Comparison of ENCODE assay signal across 11 cellular contexts in genomic region chr6:34144581-34145160, GRCh38. TPM values are rescaled to one million over a fixed set of nuclear protein-coding genes. Genes with fewer than 3 reads are reported as not detected.
DNase-seq lines count a peak whose midpoint lies in the region; ATAC-seq, FAIRE-seq and TF ChIP-seq lines count a peak whose summit lies in the region.
"Had no signal": no experiment of that assay in that cellular context is flagged by ENCODE, and none has a peak within 500 bp of the region (broad histone marks: within the 10 kb centered on the region; RNA-seq: fewer than 3 reads in every experiment).

No MANE protein-coding gene starts in this region.

- H3K27ac ChIP-seq in ascending aorta = no peak overlapping the region
- H3K27ac ChIP-seq in transverse colon = no peak overlapping the region

- H3K9me3 ChIP-seq in ascending aorta (no peaks in the 10 kb centered on the region), transverse colon (no peaks in the 10 kb centered on the region)

- H3K4me1 ChIP-seq in ascending aorta (peaks cover 13 to 22% of the 10 kb centered on the region in 2 donors), transverse colon (peaks cover 14 to 35% (median 24%) of the 10 kb centered on the region in 4 donors)

- no peak for FAIRE-seq in urothelium cell line (lab: Jason Lieb, UNC)
- FAIRE-seq: GM19239 had no signal

- H3K4me3 Mint-ChIP-seq in activated T-cell treated with anti-CD3 and anti-CD28 coated beads, Interleukin-2, amount 50 U/mL, for 4 hours = peak overlapping the region; percentile 37
- peak overlapping the region; percentile 60 for H3K4me3 Mint-ChIP-seq in memory B cell

- no peak for DNase-seq in activated T-cell treated with anti-CD3 and anti-CD28 coated beads, Interleukin-2, amount 50 U/mL, for 4 hours
- no peak for DNase-seq in activated T-cell treated with anti-CD3 and anti-CD28 coated beads, Interleukin-2, amount 50 U/mL, for 48 hours
- DNase-seq in ascending aorta (ENCODE audit: low spot score in 2 of 2) (no peak), memory B cell (ENCODE audit: low spot score in 2 of 2) (no peak), transverse colon (no peak), HEK293T (ENCODE audit: extremely low spot score) (no peak), urothelium cell line (ENCODE audit: low spot score) (no peak)
- no peak for DNase-seq in activated CD4-positive, alpha-beta T cell treated with anti-CD3 and anti-CD28 coated beads for 4 hours

- no peaks in the 10 kb centered on the region for H3K9me3 Mint-ChIP-seq in activated T-cell treated with anti-CD3 and anti-CD28 coated beads, Interleukin-2, amount 50 U/mL, for 4 hours
- H3K9me3 Mint-ChIP-seq in memory B cell = no peaks in the 10 kb centered on the region

- intact Hi-C loops in ascending aorta (cut with DNase I) (no loop called here), transverse colon (cut with DNase I; ENCODE audit: low total_unique reads) (no loop called here)

- H3K27me3 ChIP-seq in ascending aorta = peaks cover 28% of the 10 kb centered on the region
- peaks cover 90% of the 10 kb centered on the region for H3K27me3 ChIP-seq in transverse colon

- H3K36me3 ChIP-seq in ascending aorta (no peaks in the 10 kb centered on the region), transverse colon (no peaks in the 10 kb centered on the region)

- no peak for TF ChIP-seq EP300 in transverse colon (IDR thresholded peaks at IDR 0.05; ENCODE audit: low read depth)

- POLR2A ChIA-PET in HEK293T (lab: Yijun Ruan, JAX) = interaction anchor here (0.7 kb wide), 1 partner anchor 10 kb away, joined by 3 read pairs; no protein-coding TSS in a partner anchor

- WGBS in transverse colon (ENCODE audit: low coverage in 1 of 2), 2 donors = 0 to 6% methylated on average over 12 to 32 of the region's 58 CpGs

- TF ChIP-seq CTCF in ascending aorta (IDR thresholded peaks at IDR 0.05) (no peak), transverse colon (IDR thresholded peaks at IDR 0.05) (no peak)

- H3K36me3 Mint-ChIP-seq in activated T-cell treated with anti-CD3 and anti-CD28 coated beads, Interleukin-2, amount 50 U/mL, for 4 hours (ENCODE audit: insufficient read depth) = no peaks in the 10 kb centered on the region
- no peaks in the 10 kb centered on the region for H3K36me3 Mint-ChIP-seq in memory B cell
- H3K36me3 Mint-ChIP-seq: CD4-positive, CD25-positive, alpha-beta regulatory T cell had no signal

- peaks cover 16% of the 10 kb centered on the region for H3K4me1 Mint-ChIP-seq in activated T-cell treated with anti-CD3 and anti-CD28 coated beads, Interleukin-2, amount 50 U/mL, for 4 hours (ENCODE audit: low read depth)
- H3K4me1 Mint-ChIP-seq in memory B cell = peaks cover 18% of the 10 kb centered on the region

- H3K4me3 ChIP-seq in ascending aorta = peak overlapping the region; percentile 55 to 58
- peak overlapping the region in 3 of 4 donors; percentile 16 to 51 (median 25) for H3K4me3 ChIP-seq in transverse colon

- H3K27ac Mint-ChIP-seq in memory B cell = no peak overlapping the region
- H3K27ac Mint-ChIP-seq: CD4-positive, CD25-positive, alpha-beta regulatory T cell had no signal

- in situ Hi-C loops in transverse colon (cut with MboI; ENCODE audit: low pct_ligation_motif_present in 1 of 4, low pct_unique_long_range_greater_than_20kb in 1 of 4, low sequenced_read_pairs in 3 of 4) = no loop called here

- peak; percentile 3 to 11 for ATAC-seq in activated T-cell treated with anti-CD3 and anti-CD28 coated beads, Interleukin-2, amount 50 U/mL, for 4 hours
- ATAC-seq in memory B cell (ENCODE audit: low read depth) = no peak

- CTCF ChIA-PET in HEK293T (lab: Yijun Ruan, JAX) = interaction anchor here (0.9 to 1.8 kb wide), 6 partner anchors 9 to 373 kb away, joined by 3 to 5 read pairs (median 3); no protein-coding TSS in a partner anchor

- TF ChIP-seq POLR2A in transverse colon (IDR thresholded peaks at IDR 0.05) = no peak

- H3K27me3 Mint-ChIP-seq in activated T-cell treated with anti-CD3 and anti-CD28 coated beads, Interleukin-2, amount 50 U/mL, for 4 hours (ENCODE audit: low read depth) = peaks cover 66% of the 10 kb centered on the region
- peaks cover 27% of the 10 kb centered on the region for H3K27me3 Mint-ChIP-seq in memory B cell

TF ChIP-seq in HEK293T, 16 proteins besides CTCF, POLR2A, EP300 and RAD21:
- TF ChIP-seq FOXM1 (IDR thresholded peaks at IDR 0.05; ENCODE audit: borderline replicate concordance) (no peak), ELF4 (IDR thresholded peaks at IDR 0.05) (no peak), L3MBTL2 (conservative IDR thresholded peaks at IDR 0.05) (no peak), FOXK2 (IDR thresholded peaks at IDR 0.05) (no peak), NFRKB (IDR thresholded peaks at IDR 0.05) (no peak), SP1 (IDR thresholded peaks at IDR 0.05) (no peak), LEF1 (IDR thresholded peaks at IDR 0.05; ENCODE audit: borderline replicate concordance) (no peak), ARNT (IDR thresholded peaks at IDR 0.05) (no peak), SUZ12 (IDR thresholded peaks at IDR 0.05) (no peak)

RNA-seq across cellular contexts. Expression of gene GRM4, which starts 1.2 kb away (rescaled TPM):
- under 1 TPM in 2 of 3 donors, not detected in 1; 0.25 to 0.29 TPM for total RNA-seq in activated T-cell treated with anti-CD3 and anti-CD28 coated beads, Interleukin-2, amount 50 U/mL, for 4 hours
- not detected for total RNA-seq in ascending aorta
- total RNA-seq in transverse colon = not detected
- total RNA-seq: CD4-positive, CD25-positive, alpha-beta regulatory T cell; RPMI7951 had no signal
